In genomic region chr15:42549052-42549491, GRCh38 we compare ENCODE assay signal across 8 cellular contexts. TPM values are rescaled to one million over a fixed set of nuclear protein-coding genes. Genes with fewer than 3 reads are reported as not detected.
DNase-seq lines count a peak whose midpoint lies in the region; ATAC-seq and TF ChIP-seq lines count a peak whose summit lies in the region.

No MANE protein-coding gene starts in this region.

- peaks cover 28% of the 10 kb centered on the region for H4K20me1 ChIP-seq in BLaER1

- no peak for TF ChIP-seq EP300 in tibial nerve (IDR thresholded peaks at IDR 0.05)

- H3K4me1 ChIP-seq in BLaER1, result peaks cover 44% of the 10 kb centered on the region
- H3K4me1 ChIP-seq in Panc1 (ENCODE audit: control insufficient read depth, insufficient read depth, low read length), result peaks cover 27% of the 10 kb centered on the region
- H3K4me1 ChIP-seq in lower lobe of right lung, result peaks cover 34% of the 10 kb centered on the region
- H3K4me1 ChIP-seq in tibial nerve, result peaks cover 0 to 38% (median 22%) of the 10 kb centered on the region in 4 donors

- peak; percentile 27 for ATAC-seq in GM18505 (IDR thresholded peaks at IDR 0.05; ENCODE audit: unreplicated experiment)
- peak; percentile 32 for ATAC-seq in HG03135 (IDR thresholded peaks at IDR 0.05; ENCODE audit: unreplicated experiment)
- ATAC-seq in Panc1, result peak; percentile 67
- peak; percentile 55 to 57 for ATAC-seq in lower lobe of right lung
- no peak for ATAC-seq in HG02678 (IDR thresholded peaks at IDR 0.05; ENCODE audit: unreplicated experiment)

- BruUV-seq in Panc1 (replicated peaks; lab: Mats Ljungman, UMichigan), result no TSS peak

- H3K36me3 ChIP-seq in BLaER1 (peaks cover 40% of the 10 kb centered on the region), Panc1 (ENCODE audit: control insufficient read depth, insufficient read depth, low read length) (peaks cover 3% of the 10 kb centered on the region), lower lobe of right lung (peaks cover 11% of the 10 kb centered on the region), tibial nerve (peaks cover 0 to 19% (median 0%) of the 10 kb centered on the region in 3 donors)

- intact Hi-C loops in Panc1 (cut with micrococcal nuclease; ENCODE audit: unreplicated experiment) (no loop called here), lower lobe of right lung (cut with DNase I) (no loop called here)
- intact Hi-C loops in dendritic cell treated with granulocyte-macrophage colony-stimulating factor and Interleukin-4, amounts not matched to agents 40 ng/mL and 50 ng/mL, for 4 days (cut with micrococcal nuclease), result loop anchor here (2.0 to 10.0 kb wide), 3 partner anchors 26 to 274 kb away; partner anchors contain the start of genes GANC, STARD9, TMEM87A and ZNF106

- peak overlapping the region; percentile 88 for H3K9ac ChIP-seq in BLaER1

- TF ChIP-seq POLR2A in GM18505 (IDR thresholded peaks at IDR 0.05; ENCODE audit: borderline replicate concordance, extremely low read depth, insufficient read depth, insufficient read length), result no peak
- TF ChIP-seq POLR2A in tibial nerve (IDR thresholded peaks at IDR 0.05), result no peak

- H3K27ac ChIP-seq in BLaER1, result peak overlapping the region; percentile 82
- H3K27ac ChIP-seq in Panc1 (ENCODE audit: low read length), result peak overlapping the region; percentile 94
- H3K27ac ChIP-seq in lower lobe of right lung, result peak overlapping the region; percentile 92
- H3K27ac ChIP-seq in tibial nerve, result peak overlapping the region; percentile 80 to 98 (median 95)

- peaks cover 40% of the 10 kb centered on the region for H3K36me3 Mint-ChIP-seq in dendritic cell treated with granulocyte-macrophage colony-stimulating factor and Interleukin-4, amounts not matched to agents 40 ng/mL and 50 ng/mL, for 4 days (ENCODE audit: low read depth)

- H3K4me3 ChIP-seq in BLaER1 (peak overlapping the region; percentile 88), Panc1 (ENCODE audit: low read depth in 2 of 2, low read length in 2 of 2) (peak overlapping the region; percentile 83 to 100), lower lobe of right lung (peak overlapping the region; percentile 84), tibial nerve (peak overlapping the region; percentile 75 to 96 (median 88))

- H3K9me3 ChIP-seq in BLaER1, result no peaks in the 10 kb centered on the region
- no peaks in the 10 kb centered on the region for H3K9me3 ChIP-seq in Panc1 (ENCODE audit: control insufficient read depth, insufficient read depth, low read depth, low read length)
- H3K9me3 ChIP-seq in lower lobe of right lung, result no peaks in the 10 kb centered on the region
- H3K9me3 ChIP-seq in tibial nerve, result no peaks in the 10 kb centered on the region

- peak overlapping the region; percentile 87 for H3K4me2 ChIP-seq in BLaER1

- peaks cover 65% of the 10 kb centered on the region for H3K4me1 Mint-ChIP-seq in dendritic cell treated with granulocyte-macrophage colony-stimulating factor and Interleukin-4, amounts not matched to agents 40 ng/mL and 50 ng/mL, for 4 days (ENCODE audit: low read depth)

- POLR2A ChIA-PET in Panc1 (lab: Charles Lee), result interaction anchor here (0.5 to 0.6 kb wide), 3 partner anchors 20 to 686 kb away, joined by 3 to 5 read pairs (median 4); no protein-coding TSS in a partner anchor

- in situ Hi-C loops in Panc1 (cut with HindIII; ENCODE audit: low pct_unique_long_range_greater_than_20kb, low sequenced_read_pairs), result no loop called here

- no peaks in the 10 kb centered on the region for H3K9me3 Mint-ChIP-seq in dendritic cell treated with granulocyte-macrophage colony-stimulating factor and Interleukin-4, amounts not matched to agents 40 ng/mL and 50 ng/mL, for 4 days

- peak overlapping the region; percentile 92 for H3K4me3 Mint-ChIP-seq in dendritic cell treated with granulocyte-macrophage colony-stimulating factor and Interleukin-4, amounts not matched to agents 40 ng/mL and 50 ng/mL, for 4 days

- WGBS in tibial nerve, 2 donors, result 0% methylated on average over 15 of the region's 15 CpGs

- no peaks in the 10 kb centered on the region for H3K27me3 Mint-ChIP-seq in dendritic cell treated with granulocyte-macrophage colony-stimulating factor and Interleukin-4, amounts not matched to agents 40 ng/mL and 50 ng/mL, for 4 days

- H3K27me3 ChIP-seq in BLaER1 (no peaks in the 10 kb centered on the region), Panc1 (ENCODE audit: control insufficient read depth, insufficient read depth, low read length) (no peaks in the 10 kb centered on the region), lower lobe of right lung (ENCODE audit: low read depth) (no peaks in the 10 kb centered on the region), tibial nerve (no peaks in the 10 kb centered on the region)

- H3K27ac Mint-ChIP-seq in dendritic cell treated with granulocyte-macrophage colony-stimulating factor and Interleukin-4, amounts not matched to agents 40 ng/mL and 50 ng/mL, for 4 days, result peak overlapping the region; percentile 98

- DNase-seq in Panc1 (ENCODE audit: low read depth, low spot score), result no peak
- DNase-seq in lower lobe of right lung, result no peak
- peak in 1 of 2 donors; percentile 51 for DNase-seq in tibial nerve (ENCODE audit: low spot score in 2 of 2)

- TF ChIP-seq CTCF in Panc1 (IDR thresholded peaks at IDR 0.05), result no peak
- TF ChIP-seq CTCF in lower lobe of right lung (IDR thresholded peaks at IDR 0.05), result no peak
- TF ChIP-seq CTCF in tibial nerve (IDR thresholded peaks at IDR 0.05), result no peak

- CTCF ChIA-PET in Panc1 (lab: Charles Lee), result interaction anchor here (0.6 kb wide), 2 partner anchors 34 to 494 kb away, joined by 3 to 5 read pairs; no protein-coding TSS in a partner anchor

RNA-seq across cellular contexts. Expression of gene HAUS2, which starts 0.4 kb away (rescaled TPM):
- total RNA-seq in Panc1 (2021; ENCODE audit: unreplicated experiment) (42.4 TPM), lower lobe of right lung (21.4 TPM), tibial nerve (10 to 100 TPM; 17.1 to 29.1 (median 24.2) TPM)
- polyA plus RNA-seq in Panc1 (2012; ENCODE audit: insufficient read length), result 12.1 TPM

RNA-seq across cellular contexts. Expression of gene LRRC57, which starts 0.5 kb away (rescaled TPM):
- total RNA-seq in Panc1 (2021; ENCODE audit: unreplicated experiment) (39.2 TPM), lower lobe of right lung (23.7 TPM), tibial nerve (10 to 100 TPM; 16.1 to 29.5 (median 21.6) TPM)
- 13.2 TPM for polyA plus RNA-seq in Panc1 (2012; ENCODE audit: insufficient read length)

RNA-seq across cellular contexts. Expression of gene STARD9, which starts 26.3 kb away (rescaled TPM):
- 13.4 TPM for total RNA-seq in Panc1 (2021; ENCODE audit: unreplicated experiment)
- polyA plus RNA-seq in Panc1 (2012; ENCODE audit: insufficient read length), result 7.2 TPM
- 21.9 TPM for total RNA-seq in lower lobe of right lung
- total RNA-seq in tibial nerve, result 10 to 100 TPM; 66.6 to 95.1 (median 80.3) TPM

RNA-seq across cellular contexts. Expression of gene SNAP23, which starts 53.6 kb away (rescaled TPM):
- 48.9 TPM for total RNA-seq in Panc1 (2021; ENCODE audit: unreplicated experiment)
- polyA plus RNA-seq in Panc1 (2012; ENCODE audit: insufficient read length), result 49.3 TPM
- 79.3 TPM for total RNA-seq in lower lobe of right lung
- total RNA-seq in tibial nerve, result 10 to 100 TPM; 54.0 to 77.9 (median 64.0) TPM

RNA-seq across cellular contexts. Expression of gene ZNF106, which starts 58.1 kb away (rescaled TPM):
- total RNA-seq in Panc1 (2021; ENCODE audit: unreplicated experiment) (64.3 TPM), lower lobe of right lung (92.2 TPM), tibial nerve (10 to 100 TPM; 54.5 to 92.9 (median 63.9) TPM)
- polyA plus RNA-seq in Panc1 (2012; ENCODE audit: insufficient read length), result 22.6 TPM
